In genomic region chr3:165545059-165545458, GRCh38 we compare ENCODE assay signal across 26 cellular contexts.
"Had no signal": no experiment of that assay in that cellular context is flagged by ENCODE, and none has a peak within 500 bp of the region (broad histone marks: within the 10 kb centered on the region; RNA-seq: fewer than 3 reads in every experiment).

No MANE protein-coding gene starts in this region.

- H3K79me2 ChIP-seq: parathyroid adenoma had no signal

- H3K9ac ChIP-seq: neural progenitor cell, parathyroid adenoma had no signal

- H3K4me3 ChIP-seq: left lung, lower lobe of right lung, neural progenitor cell, psoas muscle, right lobe of liver, smooth muscle cell, stomach, testis, thyroid gland, transverse colon, upper lobe of left lung had no signal

- H3K4me1 ChIP-seq: left lung, lower lobe of right lung, neural progenitor cell, parathyroid adenoma, psoas muscle, stomach, testis, thyroid gland, transverse colon, upper lobe of left lung had no signal

- H2AFZ ChIP-seq: parathyroid adenoma had no signal

- DNase-seq: hypothalamus; immature natural killer cell; kidney; left colon; left lung; lower lobe of right lung; mesendoderm; naive B cell; natural killer cell; nephron progenitor cell; occipital lobe; psoas muscle; stimulated activated CD4-positive, alpha-beta T cell treated with anti-CD3 and anti-CD28 coated beads, Interleukin-1b, Interleukin-23, amount 100 ng/mL, for 48 hours; stimulated activated CD4-positive, alpha-beta T cell treated with anti-CD3 and anti-CD28 coated beads, Interleukin-2, amount 100 ng/mL, for 48 hours; stimulated activated naive B cell treated with anti-CD40 and anti-IgM and Interleukin-4, amounts not matched to agents 10 μg/mL and 1 μg/mL and 100 μg/mL, for 72 hours; stimulated activated naive CD8-positive, alpha-beta T cell treated with anti-CD3 and anti-CD28 coated beads, Interleukin-15, Interleukin-2, amounts not matched to agents 100 U/mL and 50 U/mL, for 24 hours; stomach; testis; thyroid gland; transverse colon; upper lobe of left lung had no signal

- H3K4me2 ChIP-seq: neural progenitor cell, smooth muscle cell had no signal

- H3K36me3 ChIP-seq: left lung, lower lobe of right lung, neural progenitor cell, neutrophil, right lobe of liver, stomach, thyroid gland, transverse colon, upper lobe of left lung had no signal

- H3K27ac ChIP-seq: left lung, lower lobe of right lung, neural progenitor cell, neutrophil, parathyroid adenoma, psoas muscle, right lobe of liver, stomach, testis, thyroid gland, transverse colon, upper lobe of left lung had no signal

- H3K9me3 ChIP-seq: left lung, lower lobe of right lung, neutrophil, psoas muscle, right lobe of liver, stomach, testis, thyroid gland, transverse colon had no signal

- H3K27me3 ChIP-seq: left lung, neural progenitor cell, neutrophil, right lobe of liver, stomach, testis, thyroid gland, transverse colon, upper lobe of left lung had no signal

- ATAC-seq: left colon; left lung; lower lobe of right lung; natural killer cell; psoas muscle; stimulated activated naive B cell treated with anti-CD40 and anti-IgM and Interleukin-4, amounts not matched to agents 10 μg/mL and 1 μg/mL and 100 μg/mL, for 72 hours; stimulated activated naive CD8-positive, alpha-beta T cell treated with anti-CD3 and anti-CD28 coated beads, Interleukin-15, Interleukin-2, amounts not matched to agents 100 U/mL and 50 U/mL, for 24 hours had no signal
